ENCODE assay signal across 21 cellular contexts in genomic region chr14:45946251-45946650, GRCh38.
A peak's percentile ranks its signal among the peaks of the same experiment; 100 is the strongest.
DNase-seq lines count a peak whose midpoint lies in the region; FAIRE-seq lines count a peak whose summit lies in the region.
"Had no signal": no experiment of that assay in that cellular context is flagged by ENCODE, and none has a peak within 500 bp of the region (broad histone marks: within the 10 kb centered on the region; RNA-seq: fewer than 3 reads in every experiment).

No MANE protein-coding gene starts in this region.

- H3K4me1 Mint-ChIP-seq in immature natural killer cell: no peaks in the 10 kb centered on the region
- no peaks in the 10 kb centered on the region for H3K4me1 Mint-ChIP-seq in activated naive CD4-positive, alpha-beta T cell treated with anti-CD3 and anti-CD28 coated beads for 36 hours (ENCODE audit: low read depth)
- H3K4me1 Mint-ChIP-seq: CD14-positive monocyte; CD4-positive, alpha-beta memory T cell; CD4-positive, CD25-positive, alpha-beta regulatory T cell; CD8-positive, alpha-beta memory T cell had no signal

- peaks cover 3 to 17% (median 11%) of the 10 kb centered on the region in 6 donors for H3K9me3 Mint-ChIP-seq in immature natural killer cell
- H3K9me3 Mint-ChIP-seq in activated naive CD4-positive, alpha-beta T cell treated with anti-CD3 and anti-CD28 coated beads for 36 hours: no peaks in the 10 kb centered on the region

- H3K27ac Mint-ChIP-seq in immature natural killer cell: no peak overlapping the region
- H3K27ac Mint-ChIP-seq in activated naive CD4-positive, alpha-beta T cell treated with anti-CD3 and anti-CD28 coated beads for 36 hours: no peak overlapping the region
- H3K27ac Mint-ChIP-seq: CD14-positive monocyte; CD4-positive, alpha-beta memory T cell; CD4-positive, CD25-positive, alpha-beta regulatory T cell had no signal

- in situ Hi-C loops in SK-MEL-5 (cut with HindIII; ENCODE audit: low pct_unique_long_range_greater_than_20kb, low sequenced_read_pairs): no loop called here

- H3K4me3 Mint-ChIP-seq in immature natural killer cell: no peak overlapping the region
- H3K4me3 Mint-ChIP-seq in activated naive CD4-positive, alpha-beta T cell treated with anti-CD3 and anti-CD28 coated beads for 36 hours: no peak overlapping the region
- H3K4me3 Mint-ChIP-seq: CD14-positive monocyte; CD4-positive, alpha-beta memory T cell; CD4-positive, CD25-positive, alpha-beta regulatory T cell; CD8-positive, alpha-beta memory T cell had no signal

- DNase-seq in RPMI7951 (ENCODE audit: low read depth) (peak; percentile 0), SK-MEL-5 (ENCODE audit: low read depth, low spot score) (peak; percentile 59), immature natural killer cell (no peak), GM19239 (ENCODE audit: insufficient read length, low spot score) (no peak)
- no peak for DNase-seq in activated naive CD4-positive, alpha-beta T cell treated with anti-CD3 and anti-CD28 coated beads for 36 hours
- DNase-seq: 8988T; ACHN; BE2C; C1 segment of cervical spinal cord; Caco-2; Calu3; CD4-positive, alpha-beta memory T cell; CD4-positive, CD25-positive, alpha-beta regulatory T cell; CD8-positive, alpha-beta memory T cell; DMS79 treated with DMSO at 0.1 percent for 48 hours; GF-D8 had no signal

- H3K36me3 Mint-ChIP-seq in immature natural killer cell: no peaks in the 10 kb centered on the region
- H3K36me3 Mint-ChIP-seq in activated naive CD4-positive, alpha-beta T cell treated with anti-CD3 and anti-CD28 coated beads for 36 hours (ENCODE audit: low read depth): no peaks in the 10 kb centered on the region
- H3K36me3 Mint-ChIP-seq: CD14-positive monocyte; CD4-positive, alpha-beta memory T cell; CD4-positive, CD25-positive, alpha-beta regulatory T cell; CD8-positive, alpha-beta memory T cell had no signal

- no peaks in the 10 kb centered on the region for H3K27me3 Mint-ChIP-seq in immature natural killer cell (ENCODE audit: low read depth in 3 of 3)
- no peaks in the 10 kb centered on the region for H3K27me3 Mint-ChIP-seq in activated naive CD4-positive, alpha-beta T cell treated with anti-CD3 and anti-CD28 coated beads for 36 hours (ENCODE audit: low read depth)
- H3K27me3 Mint-ChIP-seq: CD4-positive, alpha-beta memory T cell; CD4-positive, CD25-positive, alpha-beta regulatory T cell; CD8-positive, alpha-beta memory T cell had no signal

- intact Hi-C loops in activated naive CD4-positive, alpha-beta T cell treated with anti-CD3 and anti-CD28 coated beads for 36 hours (cut with micrococcal nuclease): no loop called here

- CTCF ChIA-PET in activated naive CD4-positive, alpha-beta T cell treated with anti-CD3 and anti-CD28 coated beads for 36 hours (lab: Charles Lee): no interaction called here

- FAIRE-seq in GM19239 (lab: Jason Lieb, UNC): no peak
- FAIRE-seq: A204.1, D721Med, G401.6, GM12891 had no signal

Comparison
In these comparisons a context has a peak if more than half of its experiments do, and no peak if none do; other contexts are left out.
1. DNase-seq: peak in RPMI7951 (single experiment) and SK-MEL-5 (single experiment); none in immature natural killer cell (0 of 3), activated naive CD4-positive, alpha-beta T cell treated with anti-CD3 and anti-CD28 coated beads for 36 hours (single experiment) and GM19239 (single experiment).